In the genomic region with DNA sequence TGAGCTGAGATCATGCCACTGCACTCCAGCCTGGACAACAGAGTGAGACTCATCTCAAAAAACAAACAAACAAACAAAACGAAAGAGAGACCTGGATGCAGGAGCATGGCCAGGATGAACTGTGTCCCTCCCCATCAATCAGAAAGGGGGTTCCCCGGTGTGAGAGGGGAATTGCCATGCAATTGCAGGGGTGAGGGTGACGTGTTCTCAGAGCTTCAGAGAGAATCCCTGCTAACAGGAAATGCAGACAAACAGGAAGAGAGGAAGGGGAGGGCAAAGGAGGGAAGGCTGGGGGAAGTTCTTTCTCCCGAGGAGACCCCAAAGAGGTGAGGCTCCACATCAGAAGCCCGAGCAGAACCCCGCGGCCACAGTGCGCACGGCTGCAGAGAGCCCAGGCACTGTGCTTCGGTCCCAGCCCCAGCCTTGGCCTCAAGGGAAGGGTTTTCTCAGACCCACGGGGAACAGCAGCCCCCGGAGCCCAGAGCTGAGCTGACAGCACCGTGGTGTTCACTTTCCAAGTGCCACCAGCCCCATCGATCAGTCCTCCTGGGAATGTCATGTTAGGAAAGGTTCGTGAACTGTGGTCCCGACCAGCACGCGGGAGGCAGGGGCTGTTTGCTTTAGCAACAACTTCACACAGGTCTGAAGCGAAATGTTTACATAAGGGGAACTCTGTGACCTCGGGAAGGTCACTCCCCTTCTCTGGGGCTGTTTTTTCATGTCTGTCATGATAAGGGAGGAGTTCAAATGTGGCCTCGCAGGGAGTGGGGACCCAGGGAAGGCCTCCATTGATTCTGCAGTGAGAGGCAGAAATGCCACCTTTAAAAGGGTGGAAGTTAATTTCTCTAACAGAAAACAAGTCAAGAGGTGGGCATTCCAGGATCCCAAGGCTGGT, we compare ENCODE assay signal across 1 cellular context.
TF ChIP-seq lines count a peak whose summit lies in the region.

No MANE protein-coding gene starts in this region.

TF ChIP-seq in H1, 55 proteins besides CTCF, POLR2A, EP300 and RAD21:
- no peak for TF ChIP-seq GTF2F1 (IDR thresholded peaks at IDR 0.05; ENCODE audit: borderline replicate concordance, low read depth, low read length)
- no peak for TF ChIP-seq CEBPB (IDR thresholded peaks at IDR 0.05; ENCODE audit: low read depth, low read length)
- TF ChIP-seq TAF1 (IDR thresholded peaks at IDR 0.05; ENCODE audit: low read depth, low read length), result no peak
- TF ChIP-seq NANOG (IDR thresholded peaks at IDR 0.05; ENCODE audit: insufficient read depth, low read depth, low read length, poor library complexity, severe bottlenecking), result no peak
- TF ChIP-seq BACH1 (IDR thresholded peaks at IDR 0.05; ENCODE audit: low read length), result no peak
- no peak for TF ChIP-seq CREB1 (IDR thresholded peaks at IDR 0.05)
- no peak for TF ChIP-seq MAFK (IDR thresholded peaks at IDR 0.05; ENCODE audit: low read depth, low read length)
- no peak for TF ChIP-seq CBX8 (IDR thresholded peaks at IDR 0.05; ENCODE audit: borderline replicate concordance, low read depth, low read length)
- TF ChIP-seq CHD2 (IDR thresholded peaks at IDR 0.05; ENCODE audit: low read length), result no peak
- TF ChIP-seq SAP30 (IDR thresholded peaks at IDR 0.05; ENCODE audit: insufficient read depth, insufficient replicate concordance, low read length), result no peak
- TF ChIP-seq POLR2AphosphoS5 (IDR thresholded peaks at IDR 0.05; ENCODE audit: low read depth, low read length), result no peak
- no peak for TF ChIP-seq ZNF274 (IDR thresholded peaks at IDR 0.05; ENCODE audit: borderline replicate concordance, extremely low read depth, low read length)
- TF ChIP-seq KDM5A (IDR thresholded peaks at IDR 0.05; ENCODE audit: low read length), result no peak
- no peak for TF ChIP-seq TEAD4 (IDR thresholded peaks at IDR 0.05; ENCODE audit: low read depth, low read length)
- TF ChIP-seq ASH2L (IDR thresholded peaks at IDR 0.05; ENCODE audit: low read length), result no peak
- TF ChIP-seq SIRT6 (IDR thresholded peaks at IDR 0.05; ENCODE audit: low read length), result no peak
- TF ChIP-seq CBX5 (IDR thresholded peaks at IDR 0.05; ENCODE audit: low read depth, low read length), result no peak
- TF ChIP-seq FOSL1 (IDR thresholded peaks at IDR 0.05; ENCODE audit: insufficient read depth, low read depth, low read length), result no peak
- no peak for TF ChIP-seq SP1 (IDR thresholded peaks at IDR 0.05; ENCODE audit: low read depth, low read length)
- TF ChIP-seq KDM1A (IDR thresholded peaks at IDR 0.05; ENCODE audit: borderline replicate concordance, low read length), result no peak
